In genomic region chr1:171212607-171213347, GRCh38 we compare ENCODE assay signal across 15 cellular contexts. TPM values are rescaled to one million over a fixed set of nuclear protein-coding genes. Genes with fewer than 3 reads are reported as not detected.
DNase-seq lines count a peak whose midpoint lies in the region; ATAC-seq, FAIRE-seq and TF ChIP-seq lines count a peak whose summit lies in the region.
"Had no signal": no experiment of that assay in that cellular context is flagged by ENCODE, and none has a peak within 500 bp of the region (broad histone marks: within the 10 kb centered on the region; RNA-seq: fewer than 3 reads in every experiment).

No MANE protein-coding gene starts in this region.

- POLR2A ChIA-PET in K562 (lab: Yijun Ruan, JAX) = no interaction called here
- POLR2A ChIA-PET in SK-N-SH (lab: Yijun Ruan, JAX) = no interaction called here

- intact Hi-C loops in K562 (cut with micrococcal nuclease) = no loop called here
- intact Hi-C loops in adrenal gland (cut with DNase I) = no loop called here

- H2BK120ac ChIP-seq in neuronal stem cell (ENCODE audit: low read depth, low read length) = no peak overlapping the region

- H3K9me1 ChIP-seq in K562 (ENCODE audit: control insufficient read depth, insufficient read depth, low read length) = no peaks in the 10 kb centered on the region

- 0% methylated on average over 3 of the region's 3 CpGs for WGBS in K562 (ENCODE audit: insufficient coverage, low coverage, missing lambda C conversion rate)
- WGBS in neuronal stem cell (ENCODE audit: extremely low coverage in 2 of 2, insufficient read length in 2 of 2, insufficient replicate concordance in 1 of 2), 2 donors = no CpG with 5 or more reads among the region's 3 CpGs
- 20% methylated on average over 3 of the region's 3 CpGs for WGBS in SK-N-SH (ENCODE audit: low lambda C conversion rate)
- 75 to 82% (median 80%) methylated on average over 3 of the region's 3 CpGs for WGBS in adrenal gland, 4 donors

- no peak overlapping the region for H3K18ac ChIP-seq in neuronal stem cell (ENCODE audit: low read length)

- H3K4me1 ChIP-seq in K562 (replicated peaks in 1 of 2; ENCODE audit: control insufficient read depth in 2 of 2, insufficient read depth in 2 of 2, low read length in 2 of 2) = no peaks in the 10 kb centered on the region
- peaks cover 8 to 12% of the 10 kb centered on the region in 2 donors for H3K4me1 ChIP-seq in neuronal stem cell (ENCODE audit: control insufficient read depth in 2 of 2, insufficient read depth in 1 of 2, low read depth in 1 of 2, low read length in 2 of 2)
- H3K4me1 ChIP-seq in SK-N-SH (ENCODE audit: control insufficient read depth in 1 of 2, insufficient read depth in 2 of 2, low read depth in 1 of 2, low read length in 1 of 2) = no peaks in the 10 kb centered on the region
- H3K4me1 ChIP-seq in adrenal gland (replicated peaks in 1 of 2) = no peaks in the 10 kb centered on the region
- H3K4me1 ChIP-seq: BLaER1 had no signal

- H3K79me2 ChIP-seq in K562 (ENCODE audit: control insufficient read depth, insufficient read depth, low read length) = no peaks in the 10 kb centered on the region
- H3K79me2 ChIP-seq in SK-N-SH (ENCODE audit: insufficient read depth) = no peaks in the 10 kb centered on the region

- H3K4me3 ChIP-seq in K562 = no peak overlapping the region
- no peak overlapping the region for H3K4me3 ChIP-seq in neuronal stem cell (ENCODE audit: low read length in 2 of 2)
- no peak overlapping the region for H3K4me3 ChIP-seq in SK-N-SH (ENCODE audit: low read depth in 2 of 2, low read length in 1 of 2)
- H3K4me3 ChIP-seq in adrenal gland = no peak overlapping the region
- H3K4me3 ChIP-seq: BLaER1 had no signal

- CTCF ChIA-PET in K562 (lab: Yijun Ruan, JAX; ENCODE audit: low intra/inter-chr PET ratio) = no interaction called here
- CTCF ChIA-PET in SK-N-SH (lab: Yijun Ruan, JAX) = interaction anchor here (1.2 kb wide), 1 partner anchor 14 kb away, joined by 4 read pairs; no protein-coding TSS in a partner anchor

- H2AFZ ChIP-seq in K562 (ENCODE audit: low read depth, low read length) (no peak overlapping the region), neuronal stem cell (ENCODE audit: low read length) (no peak overlapping the region), SK-N-SH (ENCODE audit: low read depth) (no peak overlapping the region)

- no peak overlapping the region for H4K8ac ChIP-seq in neuronal stem cell (ENCODE audit: low read depth, low read length)

- H3K9ac ChIP-seq in K562 (ENCODE audit: insufficient read depth in 1 of 2, low read depth in 2 of 2, low read length in 2 of 2) = no peak overlapping the region
- H3K9ac ChIP-seq in neuronal stem cell (ENCODE audit: low read depth, low read length, poor library complexity) = no peak overlapping the region
- H3K9ac ChIP-seq in SK-N-SH = no peak overlapping the region
- H3K9ac ChIP-seq: BLaER1 had no signal

- no peak overlapping the region for H2BK5ac ChIP-seq in neuronal stem cell (ENCODE audit: low read length)

- H2BK15ac ChIP-seq in neuronal stem cell (ENCODE audit: low read length) = no peak overlapping the region

- no peak for TF ChIP-seq CTCF in K562 (IDR thresholded peaks at IDR 0.05 in 2 of 3, conservative IDR thresholded peaks at IDR 0.05 in 1 of 3; ENCODE audit: insufficient read depth in 2 of 3, low read depth in 1 of 3, low read length in 3 of 3)
- no peak for TF ChIP-seq CTCF in SK-N-SH (IDR thresholded peaks at IDR 0.05)
- TF ChIP-seq CTCF in adrenal gland (IDR thresholded peaks at IDR 0.05) = no peak

- H2BK12ac ChIP-seq in neuronal stem cell (ENCODE audit: low read length) = no peak overlapping the region

- no peak for FAIRE-seq in K562 (lab: Jason Lieb, UNC)
- FAIRE-seq: bronchial epithelial cell had no signal

- H2AK5ac ChIP-seq in neuronal stem cell (ENCODE audit: low read depth, low read length) = no peak overlapping the region

- H4K91ac ChIP-seq in neuronal stem cell (ENCODE audit: low read depth, low read length, poor library complexity) = no peak overlapping the region

- H3K27ac ChIP-seq in K562 (ENCODE audit: extremely low read depth, low read depth, low read length) (no peak overlapping the region), neuronal stem cell (replicated peaks; ENCODE audit: low read length) (peak overlapping the region; percentile 41), SK-N-SH (ENCODE audit: low read depth in 2 of 2, low read length in 1 of 2) (no peak overlapping the region), adrenal gland (no peak overlapping the region)
- H3K27ac ChIP-seq: BLaER1 had no signal

- DNase-seq in NCI-H82 treated with DMSO at 0.1 percent for 48 hours (lab: John Stamatoyannopoulos, UW; ENCODE audit: unreplicated experiment) (peak; percentile 88), K562 (ENCODE audit: extremely low read depth in 1 of 4, low spot score in 3 of 4) (no peak), neuronal stem cell (ENCODE audit: low spot score) (no peak), SK-N-SH (no peak), LoVo (ENCODE audit: low spot score) (no peak), adrenal gland (no peak)
- DNase-seq: activated CD4-positive, alpha-beta T cell treated with anti-CD3 and anti-CD28 coated beads for 4 hours; activated naive CD4-positive, alpha-beta T cell treated with anti-CD3 and anti-CD28 coated beads, Interleukin-2, amount 50 U/mL, for 16 hours; DMS153; NCI-H2029; NCI-H526 had no signal

- no TSS peak for BruUV-seq in K562 (replicated peaks; lab: Mats Ljungman, UMichigan)

- no peaks in the 10 kb centered on the region for H4K20me1 ChIP-seq in K562 (replicated peaks; ENCODE audit: control insufficient read depth, insufficient read depth, low read length)
- H4K20me1 ChIP-seq in SK-N-SH (ENCODE audit: insufficient read depth) = no peaks in the 10 kb centered on the region
- H4K20me1 ChIP-seq: BLaER1 had no signal

- no peak overlapping the region for H3K4me2 ChIP-seq in K562 (ENCODE audit: insufficient read depth, low read length)
- no peak overlapping the region for H3K4me2 ChIP-seq in neuronal stem cell (ENCODE audit: insufficient read depth, low read length, poor library complexity, severe bottlenecking)
- H3K4me2 ChIP-seq in SK-N-SH = no peak overlapping the region
- H3K4me2 ChIP-seq: BLaER1 had no signal

- no peak overlapping the region for H3K4ac ChIP-seq in neuronal stem cell (ENCODE audit: low read length)

- H3K79me1 ChIP-seq in neuronal stem cell (ENCODE audit: low read depth, low read length) = no peaks in the 10 kb centered on the region

- H3K9me3 ChIP-seq in K562 (replicated peaks; ENCODE audit: control insufficient read depth, insufficient read depth, low read depth, low read length) (no peaks in the 10 kb centered on the region), neuronal stem cell (replicated peaks in 1 of 2; ENCODE audit: control insufficient read depth in 2 of 2, insufficient read depth in 1 of 2, low read depth in 1 of 2, low read length in 2 of 2) (peaks cover 0 to 2% of the 10 kb centered on the region in 2 donors), SK-N-SH (no peaks in the 10 kb centered on the region; the same call in 1 of the 2 replicates), adrenal gland (replicated peaks in 1 of 3) (no peaks in the 10 kb centered on the region)
- H3K9me3 ChIP-seq: BLaER1 had no signal

- no peak overlapping the region for H3K23ac ChIP-seq in neuronal stem cell (ENCODE audit: low read depth, low read length, poor library complexity)

- TF ChIP-seq RAD21 in K562 (CRISPR knock-in tag; conservative IDR thresholded peaks at IDR 0.05 in 1 of 2, IDR thresholded peaks at IDR 0.05 in 1 of 2) (no peak), SK-N-SH (IDR thresholded peaks at IDR 0.05; ENCODE audit: low read length) (no peak)

- H3K9me2 ChIP-seq in SK-N-SH = no peaks in the 10 kb centered on the region

- H3K27me3 ChIP-seq in K562 (ENCODE audit: control insufficient read depth in 2 of 2, insufficient read depth in 2 of 2, low read length in 2 of 2) (no peaks in the 10 kb centered on the region), neuronal stem cell (ENCODE audit: control insufficient read depth in 3 of 3, insufficient read depth in 3 of 3, low read depth in 1 of 3, low read length in 3 of 3) (no peaks in the 10 kb centered on the region), SK-N-SH (ENCODE audit: insufficient read depth) (no peaks in the 10 kb centered on the region), adrenal gland (no peaks in the 10 kb centered on the region)
- H3K27me3 ChIP-seq: BLaER1 had no signal

- TF ChIP-seq POLR2A in K562 (conservative IDR thresholded peaks at IDR 0.05) = no peak
- TF ChIP-seq POLR2A in adrenal gland (IDR thresholded peaks at IDR 0.05) = no peak

- peak; percentile 52 for ATAC-seq in GM18868 (IDR thresholded peaks at IDR 0.05; ENCODE audit: unreplicated experiment)
- no peak for ATAC-seq in K562
- ATAC-seq in HG03280 (IDR thresholded peaks at IDR 0.05; ENCODE audit: unreplicated experiment) = no peak

- in situ Hi-C loops in K562 (cut with MboI) = no loop called here

- no peak for TF ChIP-seq EP300 in K562 (IDR thresholded peaks at IDR 0.05; ENCODE audit: low read length)
- no peak for TF ChIP-seq EP300 in SK-N-SH (IDR thresholded peaks at IDR 0.05; ENCODE audit: borderline replicate concordance in 1 of 2, low read depth in 1 of 2, low read length in 1 of 2)

- H3K14ac ChIP-seq in neuronal stem cell (ENCODE audit: low read length) = no peak overlapping the region

- H3K36me3 ChIP-seq in K562 (ENCODE audit: control insufficient read depth, insufficient read depth, low read length) = no peaks in the 10 kb centered on the region
- no peaks in the 10 kb centered on the region for H3K36me3 ChIP-seq in neuronal stem cell (replicated peaks in 1 of 2; ENCODE audit: control insufficient read depth in 2 of 2, insufficient read depth in 2 of 2, low read length in 2 of 2)
- no peaks in the 10 kb centered on the region for H3K36me3 ChIP-seq in SK-N-SH (replicated peaks in 1 of 2; ENCODE audit: control insufficient read depth in 1 of 2, insufficient read depth in 2 of 2, low read length in 1 of 2)
- no peaks in the 10 kb centered on the region for H3K36me3 ChIP-seq in adrenal gland (replicated peaks in 1 of 2)
- H3K36me3 ChIP-seq: BLaER1 had no signal

- H3F3A ChIP-seq in SK-N-SH (replicated peaks; ENCODE audit: insufficient read depth) = no peaks in the 10 kb centered on the region

RNA-seq across cellular contexts. Expression of gene FMO2, which starts 27.7 kb away (rescaled TPM):
- total RNA-seq in K562 (2011; cell fraction: chromatin; rRNA removed; ENCODE audit: low replicate concordance) = not detected in 2 replicates
- not detected in 2 replicates for total RNA-seq in K562 (2011; cell fraction: nucleolus; rRNA removed)
- not detected in 2 replicates for total RNA-seq in K562 (2011; cell fraction: nucleoplasm; rRNA removed)
- total RNA-seq in K562 (2014; rRNA removed) (not detected in 2 replicates), K562 (2014; rRNA removed; fragmentation: Illumina TruSeq; extraction: Trizol) (not detected in 2 replicates), K562 (2015; rRNA removed; fragmentation: Illumina TruSeq; extraction: Trizol) (not detected in 2 replicates), K562 (2021) (0.22 TPM in 1 of 2 replicates, not detected in the other), adrenal gland (100 to 1,000 TPM in 1 of 8 donors, 10 to 100 TPM in 7; 36.8 to 149 (median 67.3) TPM)
- polyA plus RNA-seq in K562 (2011; rRNA removed) (not detected in 2 replicates), K562 (2014; fragmentation: Illumina TruSeq; extraction: Trizol) (not detected in 2 replicates), K562 (2014; fragmentation: Nextera tagmentation; extraction: Ambion mirVana) (not detected), K562 (2014; rRNA removed) (not detected in 2 replicates), SK-N-SH (2012; rRNA removed) (not detected in 2 replicates), adrenal gland (10 to 100 TPM; 14.0 to 29.8 (median 24.3) TPM)
- polyA plus RNA-seq in K562 (2011; cell fraction: cytosol; rRNA removed) = not detected in 2 replicates
- polyA plus RNA-seq in K562 (2011; cell fraction: nucleus; rRNA removed) = not detected in 2 replicates
- not detected in 2 replicates for polyA plus RNA-seq in K562 (2012)
- polyA minus RNA-seq in K562 (2011; rRNA and poly(A)+ RNA removed) = not detected in 2 replicates
- not detected in 2 replicates for polyA minus RNA-seq in K562 (2011; cell fraction: cytosol; rRNA and poly(A)+ RNA removed)
- not detected in 2 replicates for polyA minus RNA-seq in K562 (2011; cell fraction: nucleus; rRNA and poly(A)+ RNA removed)
- 0.04 TPM for polyA plus RNA-seq in neuronal stem cell (2013, experiment 1 of 2)
- polyA plus RNA-seq in neuronal stem cell (2013, experiment 2 of 2) = 0.01 TPM
- polyA plus RNA-seq in SK-N-SH (2012; cell fraction: cytosol; rRNA removed) = not detected in 2 replicates
- polyA plus RNA-seq in SK-N-SH (2012; cell fraction: nucleus; rRNA removed) = not detected in 2 replicates
- total RNA-seq: bronchial epithelial cell had no signal

RNA-seq across cellular contexts. Expression of gene FMO1, which starts 35.5 kb away (rescaled TPM):
- total RNA-seq in K562 (2011; cell fraction: chromatin; rRNA removed; ENCODE audit: low replicate concordance) = not detected in 2 replicates
- total RNA-seq in K562 (2011; cell fraction: nucleolus; rRNA removed) = not detected in 2 replicates
- total RNA-seq in K562 (2011; cell fraction: nucleoplasm; rRNA removed) = not detected in 2 replicates
- total RNA-seq in K562 (2014; rRNA removed) = not detected in 2 replicates
- total RNA-seq in K562 (2014; rRNA removed; fragmentation: Illumina TruSeq; extraction: Trizol) = not detected in 2 replicates
- not detected in 2 replicates for total RNA-seq in K562 (2015; rRNA removed; fragmentation: Illumina TruSeq; extraction: Trizol)
- total RNA-seq in K562 (2021) = not detected in 2 replicates
- not detected in 2 replicates for polyA plus RNA-seq in K562 (2011; rRNA removed)
- polyA plus RNA-seq in K562 (2011; cell fraction: cytosol; rRNA removed) = not detected in 2 replicates
- not detected in 2 replicates for polyA plus RNA-seq in K562 (2011; cell fraction: nucleus; rRNA removed)
- polyA plus RNA-seq in K562 (2012) = not detected in 2 replicates
- polyA plus RNA-seq in K562 (2014; fragmentation: Illumina TruSeq; extraction: Trizol) = not detected in 2 replicates
- not detected for polyA plus RNA-seq in K562 (2014; fragmentation: Nextera tagmentation; extraction: Ambion mirVana)
- not detected in 2 replicates for polyA plus RNA-seq in K562 (2014; rRNA removed)
- polyA minus RNA-seq in K562 (2011; rRNA and poly(A)+ RNA removed) = not detected in 2 replicates
- polyA minus RNA-seq in K562 (2011; cell fraction: cytosol; rRNA and poly(A)+ RNA removed) = not detected in 2 replicates
- polyA minus RNA-seq in K562 (2011; cell fraction: nucleus; rRNA and poly(A)+ RNA removed) = not detected in 2 replicates
- polyA plus RNA-seq in neuronal stem cell (2013, experiment 1 of 2) = not detected
- polyA plus RNA-seq in neuronal stem cell (2013, experiment 2 of 2) = 0.01 TPM
- not detected in 2 replicates for polyA plus RNA-seq in SK-N-SH (2012; rRNA removed)
- not detected in 2 replicates for polyA plus RNA-seq in SK-N-SH (2012; cell fraction: cytosol; rRNA removed)
- polyA plus RNA-seq in SK-N-SH (2012; cell fraction: nucleus; rRNA removed) = not detected in 2 replicates
- 10 to 100 TPM in 2 of 8 donors, 1 to 10 TPM in 6; 1.0 to 13.5 (median 7.6) TPM for total RNA-seq in adrenal gland
- 1 to 10 TPM; 1.4 to 5.6 (median 2.5) TPM for polyA plus RNA-seq in adrenal gland
- total RNA-seq: bronchial epithelial cell had no signal

Comparison
In these comparisons a context has a peak if more than half of its experiments do, and no peak if none do; other contexts are left out.
1. RNA of gene FMO2, which starts 27.7 kb away (polyA plus RNA-seq): 14.0 to 29.8 TPM in adrenal gland; not detected in K562 and not detected in SK-N-SH; every median in the first group is over 10 times any median in the second.